In the genomic region with DNA sequence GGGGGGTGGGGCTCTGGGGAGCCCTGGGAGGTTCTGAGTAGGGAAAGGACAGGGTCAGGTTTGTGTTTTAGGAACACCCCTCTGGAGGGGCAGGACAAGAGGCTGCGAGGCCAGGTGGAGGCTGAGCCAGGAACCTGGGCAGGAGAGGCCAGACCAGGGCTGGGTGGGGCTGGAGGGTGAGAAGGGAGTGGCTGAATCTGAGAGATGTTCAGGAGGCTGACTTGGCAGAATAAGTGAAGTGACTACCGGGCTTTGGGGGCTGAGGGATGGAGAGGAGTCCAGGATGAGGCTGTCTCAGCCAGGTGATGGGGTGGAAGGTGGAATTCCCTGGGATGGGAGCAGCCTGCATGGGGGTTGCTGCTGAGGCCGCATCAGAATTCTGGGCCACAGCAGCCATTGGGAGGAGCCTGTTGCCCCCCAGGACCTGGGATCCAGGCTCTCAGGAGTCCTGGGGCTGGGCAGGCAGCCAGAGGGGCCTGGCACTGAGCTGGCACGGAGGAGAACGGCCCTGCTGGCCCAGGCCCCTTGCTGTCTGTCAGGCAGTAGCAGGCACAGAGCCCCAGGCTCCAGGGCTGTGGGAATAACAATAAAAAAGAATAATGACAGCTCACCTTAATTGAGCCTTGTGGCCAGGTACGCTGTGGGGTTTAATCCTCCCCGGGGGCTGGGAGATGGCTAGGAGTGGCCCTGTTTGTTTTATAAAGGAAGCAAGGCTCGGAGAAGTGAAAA, we compare ENCODE assay signal across 8 cellular contexts. TPM values are rescaled to one million over a fixed set of nuclear protein-coding genes. Genes with fewer than 3 reads are reported as not detected.
A peak's percentile ranks its signal among the peaks of the same experiment; 100 is the strongest.
DNase-seq lines count a peak whose midpoint lies in the region; ATAC-seq and TF ChIP-seq lines count a peak whose summit lies in the region.

No MANE protein-coding gene starts in this region.

- CTCF ChIA-PET in AG04450 (lab: Charles Lee): no interaction called here
- CTCF ChIA-PET in HEK293 (lab: Yijun Ruan, JAX): interaction anchor here (0.7 kb wide), 1 partner anchor 497 kb away, joined by 3 read pairs; no protein-coding TSS in a partner anchor

- H3K4me3 ChIP-seq in AG04450 (ENCODE audit: low read depth, low read length): no peak overlapping the region
- H3K4me3 ChIP-seq in HEK293 (ENCODE audit: low read depth, low read length): no peak overlapping the region

- no peak for ATAC-seq in activated naive CD8-positive, alpha-beta T cell treated with anti-CD3 and anti-CD28 coated beads, Interleukin-2, amount 10 ng/mL, durations not matched to agents 7 days and 5 days (ENCODE audit: low read depth)
- no peak for ATAC-seq in GM19455 (IDR thresholded peaks at IDR 0.05; ENCODE audit: unreplicated experiment)

- H3K9me3 ChIP-seq in AG04450 (ENCODE audit: control insufficient read depth, insufficient read depth, low read length): no peaks in the 10 kb centered on the region; the same call in 1 of the 2 replicates
- no peaks in the 10 kb centered on the region for H3K9me3 ChIP-seq in HEK293 (ENCODE audit: control insufficient read depth, insufficient read depth, low read depth, low read length)

- peak overlapping the region; percentile 82 for H3K4me3 Mint-ChIP-seq in activated naive CD8-positive, alpha-beta T cell treated with anti-CD3 and anti-CD28 coated beads, Interleukin-2, amount 10 ng/mL, durations not matched to agents 7 days and 5 days
- H3K4me3 Mint-ChIP-seq in mesothelial cell of epicardium: peak overlapping the region; percentile 20

- POLR2A ChIA-PET in AG04450 (lab: Yijun Ruan, JAX): no interaction called here
- POLR2A ChIA-PET in HEK293 (lab: Yijun Ruan, JAX): no interaction called here
- POLR2A ChIA-PET in activated naive CD8-positive, alpha-beta T cell treated with anti-CD3 and anti-CD28 coated beads, Interleukin-2, amount 10 ng/mL, durations not matched to agents 7 days and 5 days (lab: Charles Lee): interaction anchor here (1.3 kb wide), 1 partner anchor 173 kb away, joined by 4 read pairs; no protein-coding TSS in a partner anchor

- H3K36me3 Mint-ChIP-seq in activated naive CD8-positive, alpha-beta T cell treated with anti-CD3 and anti-CD28 coated beads, Interleukin-2, amount 10 ng/mL, durations not matched to agents 7 days and 5 days: peaks cover 25% of the 10 kb centered on the region
- peaks cover 15% of the 10 kb centered on the region for H3K36me3 Mint-ChIP-seq in mesothelial cell of epicardium

- no peaks in the 10 kb centered on the region for H3K27me3 ChIP-seq in AG04450 (ENCODE audit: control insufficient read depth, insufficient read depth, low read length)

- TF ChIP-seq CTCF in AG04450 (IDR thresholded peaks at IDR 0.05; ENCODE audit: low read depth, low read length) (no peak), HEK293 (tag by site-specific recombination; IDR thresholded peaks at IDR 0.05) (no peak), mesothelial cell of epicardium (IDR thresholded peaks at IDR 0.05; ENCODE audit: unreplicated experiment) (no peak)

- H3K27ac ChIP-seq in AG04450 (ENCODE audit: low read depth, low read length) (peak overlapping the region; percentile 21), HEK293 (ENCODE audit: extremely low read depth, low read depth, low read length) (0 out of 2 replicates have a peak overlapping the region, but pooled peaks have one; percentile 37)

- H3K9me3 Mint-ChIP-seq in activated naive CD8-positive, alpha-beta T cell treated with anti-CD3 and anti-CD28 coated beads, Interleukin-2, amount 10 ng/mL, durations not matched to agents 7 days and 5 days: no peaks in the 10 kb centered on the region
- H3K9me3 Mint-ChIP-seq in mesothelial cell of epicardium: no peaks in the 10 kb centered on the region

- peak overlapping the region; percentile 92 for H3K27ac Mint-ChIP-seq in activated naive CD8-positive, alpha-beta T cell treated with anti-CD3 and anti-CD28 coated beads, Interleukin-2, amount 10 ng/mL, durations not matched to agents 7 days and 5 days
- H3K27ac Mint-ChIP-seq in mesothelial cell of epicardium: peak overlapping the region; percentile 73

- H3K36me3 ChIP-seq in HEK293 (ENCODE audit: control insufficient read depth in 2 of 2, insufficient read depth in 1 of 2, low read length in 2 of 2): peaks cover 22 to 57% of the 10 kb centered on the region in 2 experiments

- DNase-seq in AG04450 (ENCODE audit: low read depth, low spot score): no peak
- no peak for DNase-seq in activated naive CD8-positive, alpha-beta T cell treated with anti-CD3 and anti-CD28 coated beads, Interleukin-2, amount 10 ng/mL, durations not matched to agents 7 days and 5 days
- no peak for DNase-seq in mesothelial cell of epicardium (ENCODE audit: low spot score in 2 of 2, unreplicated experiment in 2 of 2)
- DNase-seq in hepatic stellate cell (ENCODE audit: low spot score): no peak
- no peak for DNase-seq in SKM-1 (lab: John Stamatoyannopoulos, UW; ENCODE audit: unreplicated experiment)
- DNase-seq in T1000 (lab: John Stamatoyannopoulos, UW): no peak

- H3K27me3 Mint-ChIP-seq in activated naive CD8-positive, alpha-beta T cell treated with anti-CD3 and anti-CD28 coated beads, Interleukin-2, amount 10 ng/mL, durations not matched to agents 7 days and 5 days: no peaks in the 10 kb centered on the region
- H3K27me3 Mint-ChIP-seq in mesothelial cell of epicardium (ENCODE audit: low read depth): no peaks in the 10 kb centered on the region

- H3K4me1 ChIP-seq in HEK293 (ENCODE audit: control insufficient read depth, insufficient read depth, low read length): peaks cover 19% of the 10 kb centered on the region

- H3K4me1 Mint-ChIP-seq in activated naive CD8-positive, alpha-beta T cell treated with anti-CD3 and anti-CD28 coated beads, Interleukin-2, amount 10 ng/mL, durations not matched to agents 7 days and 5 days: peaks cover 36% of the 10 kb centered on the region
- H3K4me1 Mint-ChIP-seq in mesothelial cell of epicardium: peaks cover 41% of the 10 kb centered on the region

TF ChIP-seq in HEK293, 187 proteins besides CTCF, POLR2A, EP300 and RAD21:
- TF ChIP-seq GLIS1 (tag by site-specific recombination; IDR thresholded peaks at IDR 0.05): peak; percentile 34; the same call in 1 of the 2 replicates
- no peak for TF ChIP-seq ZNF792 (tag by site-specific recombination; IDR thresholded peaks at IDR 0.05)
- TF ChIP-seq ZIC2 (tag by site-specific recombination; IDR thresholded peaks at IDR 0.05): peak; percentile 45; the same call in 1 of the 2 replicates
- TF ChIP-seq KLF1 (tag by site-specific recombination; IDR thresholded peaks at IDR 0.05): peak; percentile 30; the same call in 1 of the 2 replicates
- no peak for TF ChIP-seq ZFP37 (tag by site-specific recombination; IDR thresholded peaks at IDR 0.05)
- peak; percentile 12; the same call in 1 of the 2 replicates for TF ChIP-seq SP2 (tag by site-specific recombination; IDR thresholded peaks at IDR 0.05)

RNA-seq across cellular contexts. Expression of gene PPP5C, which starts 3.3 kb away (rescaled TPM):
- polyA plus RNA-seq in AG04450 (2011; rRNA removed): 73.7 and 85.9 TPM in 2 replicates
- 90.8 and 101 TPM in 2 replicates for polyA minus RNA-seq in AG04450 (2011; rRNA and poly(A)+ RNA removed)
- 10 to 100 TPM; 76.1 to 87.4 TPM for total RNA-seq in activated naive CD8-positive, alpha-beta T cell treated with anti-CD3 and anti-CD28 coated beads, Interleukin-2, amount 10 ng/mL, durations not matched to agents 7 days and 5 days
- total RNA-seq in mesothelial cell of epicardium: 80.6 to 86.4 TPM (median 85.2 TPM) in 3 replicates

RNA-seq across cellular contexts. Expression of gene HIF3A, which starts 53.4 kb away (rescaled TPM):
- polyA plus RNA-seq in AG04450 (2011; rRNA removed): 0.21 and 0.47 TPM in 2 replicates
- polyA minus RNA-seq in AG04450 (2011; rRNA and poly(A)+ RNA removed): 0.14 and 0.65 TPM in 2 replicates
- total RNA-seq in activated naive CD8-positive, alpha-beta T cell treated with anti-CD3 and anti-CD28 coated beads, Interleukin-2, amount 10 ng/mL, durations not matched to agents 7 days and 5 days: not detected
- total RNA-seq in mesothelial cell of epicardium: 164 to 175 TPM (median 165 TPM) in 3 replicates

Comparison
In these comparisons a context has a peak if more than half of its experiments do, and no peak if none do; other contexts are left out.
1. RNA of gene HIF3A, which starts 53.4 kb away (total RNA-seq): 164 to 175 TPM in mesothelial cell of epicardium; not detected in activated naive CD8-positive, alpha-beta T cell treated with anti-CD3 and anti-CD28 coated beads, Interleukin-2, amount 10 ng/mL, durations not matched to agents 7 days and 5 days; every median in the first group is over 100 times any median in the second.